ENCODE assay signal across 8 cellular contexts in genomic region chr9:14366071-14366470, GRCh38. TPM values are rescaled to one million over a fixed set of nuclear protein-coding genes. Genes with fewer than 3 reads are reported as not detected.
DNase-seq lines count a peak whose midpoint lies in the region; ATAC-seq, FAIRE-seq and TF ChIP-seq lines count a peak whose summit lies in the region.
"Had no signal": no experiment of that assay in that cellular context is flagged by ENCODE, and none has a peak within 500 bp of the region (broad histone marks: within the 10 kb centered on the region; RNA-seq: fewer than 3 reads in every experiment).

No MANE protein-coding gene starts in this region.

- dilution Hi-C loops in mammary epithelial cell (cut with HindIII; ENCODE audit: low sequenced_read_pairs): no loop called here

- no peaks in the 10 kb centered on the region for H3K4me1 Mint-ChIP-seq in activated CD4-positive, alpha-beta T cell treated with anti-CD3 and anti-CD28 coated beads, Interleukin-2, amount 10 ng/mL, durations not matched to agents 7 days and 5 days
- H3K4me1 Mint-ChIP-seq: activated naive CD8-positive, alpha-beta T cell treated with anti-CD3 and anti-CD28 coated beads, Interleukin-2, amount 10 ng/mL, durations not matched to agents 7 days and 5 days had no signal

- H3K27me3 ChIP-seq in mammary epithelial cell (ENCODE audit: insufficient read depth, low read length) (no peaks in the 10 kb centered on the region), right cardiac atrium (ENCODE audit: control insufficient read depth, insufficient read depth) (no peaks in the 10 kb centered on the region), transverse colon (no peaks in the 10 kb centered on the region)

- H3K27ac ChIP-seq in mammary epithelial cell (ENCODE audit: insufficient read depth, low read depth, low read length) (no peak overlapping the region), right cardiac atrium (ENCODE audit: low read length) (peak overlapping the region; percentile 30), transverse colon (peak overlapping the region; percentile 27 to 62 (median 52))

- H3K4me1 ChIP-seq in mammary epithelial cell (ENCODE audit: insufficient read depth, low read length): peaks cover 14% of the 10 kb centered on the region
- H3K4me1 ChIP-seq in right cardiac atrium (ENCODE audit: control insufficient read depth, insufficient read depth, low read length): peaks cover 2% of the 10 kb centered on the region
- H3K4me1 ChIP-seq in transverse colon: peaks cover 0 to 9% (median 2%) of the 10 kb centered on the region in 4 donors

- no peaks in the 10 kb centered on the region for H3K9me3 Mint-ChIP-seq in activated CD4-positive, alpha-beta T cell treated with anti-CD3 and anti-CD28 coated beads, Interleukin-2, amount 10 ng/mL, durations not matched to agents 7 days and 5 days
- H3K9me3 Mint-ChIP-seq: activated naive CD8-positive, alpha-beta T cell treated with anti-CD3 and anti-CD28 coated beads, Interleukin-2, amount 10 ng/mL, durations not matched to agents 7 days and 5 days had no signal

- ATAC-seq in right cardiac atrium: peak; percentile 78 to 81

- no peak overlapping the region for H3K27ac Mint-ChIP-seq in activated CD4-positive, alpha-beta T cell treated with anti-CD3 and anti-CD28 coated beads, Interleukin-2, amount 10 ng/mL, durations not matched to agents 7 days and 5 days
- H3K27ac Mint-ChIP-seq: activated naive CD8-positive, alpha-beta T cell treated with anti-CD3 and anti-CD28 coated beads, Interleukin-2, amount 10 ng/mL, durations not matched to agents 7 days and 5 days had no signal

- H3K9me3 ChIP-seq in mammary epithelial cell (replicated peaks; ENCODE audit: insufficient read depth, low read length) (no peaks in the 10 kb centered on the region), right cardiac atrium (ENCODE audit: control insufficient read depth, low read length) (no peaks in the 10 kb centered on the region), transverse colon (no peaks in the 10 kb centered on the region)

- no peaks in the 10 kb centered on the region for H3K79me2 ChIP-seq in mammary epithelial cell (ENCODE audit: insufficient read depth, low read length)

- WGBS in mammary epithelial cell (ENCODE audit: low coverage, missing lambda C conversion rate): 13% methylated on average over 10 of the region's 10 CpGs
- 47% methylated on average over 10 of the region's 10 CpGs for WGBS in right cardiac atrium
- 52 to 69% methylated on average over 10 of the region's 10 CpGs for WGBS in transverse colon (ENCODE audit: low coverage in 1 of 2), 2 donors

- no peaks in the 10 kb centered on the region for H4K20me1 ChIP-seq in mammary epithelial cell (ENCODE audit: insufficient read depth, low read length)

- H3K9ac ChIP-seq in mammary epithelial cell (ENCODE audit: insufficient read depth, low read length): no peak overlapping the region

- CTCF ChIA-PET in mammary epithelial cell (lab: Charles Lee; ENCODE audit: low non-redundant PET): no interaction called here
- CTCF ChIA-PET in activated CD4-positive, alpha-beta T cell treated with anti-CD3 and anti-CD28 coated beads, Interleukin-2, amount 10 ng/mL, durations not matched to agents 7 days and 5 days (lab: Charles Lee): no interaction called here

- intact Hi-C loops in mammary epithelial cell (cut with micrococcal nuclease) (no loop called here), right cardiac atrium (cut with DNase I) (no loop called here), transverse colon (cut with DNase I; ENCODE audit: low total_unique reads) (no loop called here)

- FAIRE-seq in RCC 7860 (lab: Jason Lieb, UNC): no peak

- H3K4me3 Mint-ChIP-seq in activated CD4-positive, alpha-beta T cell treated with anti-CD3 and anti-CD28 coated beads, Interleukin-2, amount 10 ng/mL, durations not matched to agents 7 days and 5 days: no peak overlapping the region
- H3K4me3 Mint-ChIP-seq: activated naive CD8-positive, alpha-beta T cell treated with anti-CD3 and anti-CD28 coated beads, Interleukin-2, amount 10 ng/mL, durations not matched to agents 7 days and 5 days had no signal

- peak overlapping the region; percentile 59 for H3K4me2 ChIP-seq in mammary epithelial cell (ENCODE audit: insufficient read depth, low read depth, low read length)

- no peak for TF ChIP-seq EP300 in transverse colon (IDR thresholded peaks at IDR 0.05; ENCODE audit: low read depth)

- peak; percentile 94 for DNase-seq in HFF-Myc (ENCODE audit: extremely low read depth, low read depth)
- DNase-seq in mammary epithelial cell: peak; percentile 58
- peak; percentile 58 to 73 (median 66) for DNase-seq in right cardiac atrium
- no peak for DNase-seq in transverse colon
- DNase-seq in activated CD4-positive, alpha-beta T cell treated with anti-CD3 and anti-CD28 coated beads, Interleukin-2, amount 10 ng/mL, durations not matched to agents 7 days and 5 days: no peak
- DNase-seq in NCI-H345 treated with DMSO at 0.1 percent for 48 hours (lab: John Stamatoyannopoulos, UW; ENCODE audit: unreplicated experiment): no peak
- DNase-seq in RCC 7860 (ENCODE audit: low spot score): no peak
- DNase-seq: activated naive CD8-positive, alpha-beta T cell treated with anti-CD3 and anti-CD28 coated beads, Interleukin-2, amount 10 ng/mL, durations not matched to agents 7 days and 5 days had no signal

- H2AFZ ChIP-seq in mammary epithelial cell (ENCODE audit: low read depth, low read length): no peak overlapping the region

- no peak overlapping the region for H3K4me3 ChIP-seq in HFF-Myc (replicated peaks; ENCODE audit: low read depth, low read length)
- no peak overlapping the region for H3K4me3 ChIP-seq in mammary epithelial cell (replicated peaks in 1 of 3; ENCODE audit: insufficient read depth in 1 of 3, low read depth in 2 of 3, low read length in 3 of 3)
- H3K4me3 ChIP-seq in right cardiac atrium (ENCODE audit: low read length): no peak overlapping the region
- H3K4me3 ChIP-seq in transverse colon: no peak overlapping the region

- BruUV-seq in mammary epithelial cell (replicated peaks; lab: Mats Ljungman, UMichigan): no TSS peak

- in situ Hi-C loops in mammary epithelial cell (cut with MboI; ENCODE audit: low sequenced_read_pairs in 2 of 2): no loop called here
- in situ Hi-C loops in transverse colon (cut with MboI; ENCODE audit: low pct_ligation_motif_present in 1 of 4, low pct_unique_long_range_greater_than_20kb in 1 of 4, low sequenced_read_pairs in 3 of 4): no loop called here

- no peak for TF ChIP-seq POLR2A in transverse colon (IDR thresholded peaks at IDR 0.05)

- TF ChIP-seq CTCF in HFF-Myc (IDR thresholded peaks at IDR 0.05; ENCODE audit: low read depth, low read length, missing control alignments) (no peak), mammary epithelial cell (conservative IDR thresholded peaks at IDR 0.05 in 1 of 2, IDR thresholded peaks at IDR 0.05 in 1 of 2; ENCODE audit: extremely low read depth in 1 of 2, insufficient read depth in 1 of 2, low read depth in 1 of 2, low read length in 2 of 2) (no peak), transverse colon (IDR thresholded peaks at IDR 0.05) (no peak)

- H3K36me3 ChIP-seq in mammary epithelial cell (ENCODE audit: insufficient read depth, low read length) (no peaks in the 10 kb centered on the region), transverse colon (no peaks in the 10 kb centered on the region)

- no peaks in the 10 kb centered on the region for H3K27me3 Mint-ChIP-seq in activated CD4-positive, alpha-beta T cell treated with anti-CD3 and anti-CD28 coated beads, Interleukin-2, amount 10 ng/mL, durations not matched to agents 7 days and 5 days

- POLR2A ChIA-PET in activated CD4-positive, alpha-beta T cell treated with anti-CD3 and anti-CD28 coated beads, Interleukin-2, amount 10 ng/mL, durations not matched to agents 7 days and 5 days (lab: Charles Lee): no interaction called here

- no peaks in the 10 kb centered on the region for H3K36me3 Mint-ChIP-seq in activated CD4-positive, alpha-beta T cell treated with anti-CD3 and anti-CD28 coated beads, Interleukin-2, amount 10 ng/mL, durations not matched to agents 7 days and 5 days (ENCODE audit: low read depth)
- H3K36me3 Mint-ChIP-seq: activated naive CD8-positive, alpha-beta T cell treated with anti-CD3 and anti-CD28 coated beads, Interleukin-2, amount 10 ng/mL, durations not matched to agents 7 days and 5 days had no signal

RNA-seq across cellular contexts. Expression of gene NFIB, which starts 52.1 kb away (rescaled TPM):
- 10 to 100 TPM; 64.3 to 96.9 TPM for total RNA-seq in mammary epithelial cell
- 37.4 TPM for polyA plus RNA-seq in mammary epithelial cell
- polyA minus RNA-seq in mammary epithelial cell: 360 TPM
- 100 to 1,000 TPM; 125 to 143 (median 134) TPM for total RNA-seq in right cardiac atrium
- 22.5 TPM for polyA plus RNA-seq in right cardiac atrium
- total RNA-seq in transverse colon: 100 to 1,000 TPM in 1 of 4 donors, 10 to 100 TPM in 3; 40.2 to 150 (median 83.7) TPM
- total RNA-seq in activated CD4-positive, alpha-beta T cell treated with anti-CD3 and anti-CD28 coated beads, Interleukin-2, amount 10 ng/mL, durations not matched to agents 7 days and 5 days: not detected
- total RNA-seq: activated naive CD8-positive, alpha-beta T cell treated with anti-CD3 and anti-CD28 coated beads, Interleukin-2, amount 10 ng/mL, durations not matched to agents 7 days and 5 days had no signal

Comparison
In these comparisons a context has a peak if more than half of its experiments do, and no peak if none do; other contexts are left out.
1. DNase-seq: peak in HFF-Myc (single experiment), mammary epithelial cell (single experiment) and right cardiac atrium (3 of 3); none in transverse colon (single experiment), activated CD4-positive, alpha-beta T cell treated with anti-CD3 and anti-CD28 coated beads, Interleukin-2, amount 10 ng/mL, durations not matched to agents 7 days and 5 days (single experiment), NCI-H345 treated with DMSO at 0.1 percent for 48 hours (single experiment) and RCC 7860 (single experiment).
2. RNA of gene NFIB, which starts 52.1 kb away (total RNA-seq): 125 to 143 TPM in right cardiac atrium, 40.2 to 150 TPM in transverse colon and 64.3 to 96.9 TPM in mammary epithelial cell; not detected in activated CD4-positive, alpha-beta T cell treated with anti-CD3 and anti-CD28 coated beads, Interleukin-2, amount 10 ng/mL, durations not matched to agents 7 days and 5 days; every median in the first group is over 10 times any median in the second.